In the genomic region with DNA sequence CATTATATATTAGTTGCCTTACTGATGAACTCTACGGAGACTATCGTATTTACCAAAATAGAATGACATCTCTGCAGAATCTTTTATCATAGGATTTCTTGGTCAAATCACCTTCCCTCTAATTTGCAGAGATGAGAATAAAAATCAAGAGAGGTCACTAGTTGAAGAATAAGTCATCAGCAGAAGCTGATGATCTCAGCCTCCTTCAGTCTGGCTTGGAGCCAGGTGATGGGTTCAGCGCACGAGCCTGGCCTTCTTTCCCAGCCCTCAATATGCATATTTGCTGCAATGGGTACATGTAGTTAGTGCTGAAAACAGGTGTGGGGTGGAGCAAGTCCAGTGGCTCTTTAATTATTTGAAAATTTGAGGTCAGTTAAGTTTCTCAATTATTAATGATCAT, we compare ENCODE assay signal across 31 cellular contexts. TPM values are rescaled to one million over a fixed set of nuclear protein-coding genes. Genes with fewer than 3 reads are reported as not detected.
DNase-seq lines count a peak whose midpoint lies in the region; ATAC-seq and TF ChIP-seq lines count a peak whose summit lies in the region.
"Had no signal": no experiment of that assay in that cellular context is flagged by ENCODE, and none has a peak within 500 bp of the region (broad histone marks: within the 10 kb centered on the region; RNA-seq: fewer than 3 reads in every experiment).

No MANE protein-coding gene starts in this region.

- no peak overlapping the region for H3K4me3 ChIP-seq in HCT116 (replicated peaks in 1 of 2; ENCODE audit: low read depth in 1 of 2, low read length in 2 of 2)
- no peak overlapping the region for H3K4me3 ChIP-seq in lung
- H3K4me3 ChIP-seq: breast epithelium, GM12878, left ventricle myocardium inferior, SJCRH30, suprapubic skin had no signal

- no peaks in the 10 kb centered on the region for H3K9me3 Mint-ChIP-seq in CD14-positive monocyte
- H3K9me3 Mint-ChIP-seq: activated naive CD4-positive, alpha-beta T cell treated with anti-CD3 and anti-CD28 coated beads, Interleukin-2, amount 10 ng/mL, durations not matched to agents 7 days and 5 days; activated T-helper 1 cell treated with anti-CD3 and anti-CD28 coated beads, Interleukin-12 subunit alpha, Interleukin-12 subunit beta, Interleukin-2, Interleukin-4 antibody, amounts not matched to agents 30 ng/mL and 10 ng/mL and 1 ng/mL, durations not matched to agents 14 hours and 24 hours and 36 hours; mesothelial cell of epicardium; stimulated activated naive B cell treated with anti-CD40 and anti-IgM and Interleukin-4, amounts not matched to agents 10 μg/mL and 1 μg/mL and 100 μg/mL, for 72 hours; T-helper 1 cell treated with Interleukin-12 subunit alpha and Interleukin-12 subunit beta and Interleukin-4 antibody, amounts not matched to agents 30 μg/mL and 1 μg/mL, for 36 hours had no signal

- no peak overlapping the region for H2AFZ ChIP-seq in HCT116 (ENCODE audit: low read depth, low read length, poor library complexity, severe bottlenecking)

- WGBS in lung, 2 donors, result 86 to 94% methylated on average over 4 of the region's 4 CpGs

- H3K36me3 ChIP-seq in HCT116 (ENCODE audit: control insufficient read depth in 1 of 2, insufficient read depth in 2 of 2, low read length in 2 of 2), result no peaks in the 10 kb centered on the region
- no peaks in the 10 kb centered on the region for H3K36me3 ChIP-seq in lung (ENCODE audit: control insufficient read depth in 2 of 2, insufficient read depth in 2 of 2, low read length in 2 of 2)
- H3K36me3 ChIP-seq: breast epithelium, left ventricle myocardium inferior, SJCRH30, suprapubic skin had no signal

- no peak for TF ChIP-seq POLR2A in HCT116 (IDR thresholded peaks at IDR 0.05; ENCODE audit: borderline replicate concordance, extremely low read depth, insufficient read depth, insufficient read length)

- peak overlapping the region; percentile 15 for H3K4me2 ChIP-seq in HCT116 (ENCODE audit: low read length)

- no peaks in the 10 kb centered on the region for H3K9me2 ChIP-seq in HCT116 (ENCODE audit: insufficient read depth)

- H3K27ac ChIP-seq in HCT116 (ENCODE audit: low read depth, low read length) (no peak overlapping the region), lung (ENCODE audit: low read depth in 1 of 2, low read length in 1 of 2) (no peak overlapping the region)
- H3K27ac ChIP-seq: SJCRH30, suprapubic skin had no signal

- ATAC-seq in HCT116 (no peak), lung (ENCODE audit: insufficient read depth, low FRiP score) (no peak), HG03097 (IDR thresholded peaks at IDR 0.05; ENCODE audit: low FRiP score, unreplicated experiment) (no peak)
- ATAC-seq: activated CD4-positive, CD25-positive, alpha-beta regulatory T cell treated with anti-CD3 and anti-CD28 coated beads, Interleukin-2, amount 50 U/mL, for 24 hours; GM12878; naive thymus-derived CD8-positive, alpha-beta T cell; Panc1; stimulated activated naive B cell treated with anti-CD40 and anti-IgM and Interleukin-4, amounts not matched to agents 10 μg/mL and 1 μg/mL and 100 μg/mL, for 72 hours had no signal

- H3K4me3 Mint-ChIP-seq in CD14-positive monocyte, result no peak overlapping the region
- H3K4me3 Mint-ChIP-seq: activated naive CD4-positive, alpha-beta T cell treated with anti-CD3 and anti-CD28 coated beads, Interleukin-2, amount 10 ng/mL, durations not matched to agents 7 days and 5 days; mesothelial cell of epicardium; stimulated activated naive B cell treated with anti-CD40 and anti-IgM and Interleukin-4, amounts not matched to agents 10 μg/mL and 1 μg/mL and 100 μg/mL, for 72 hours; T-helper 1 cell treated with Interleukin-12 subunit alpha and Interleukin-12 subunit beta and Interleukin-4 antibody, amounts not matched to agents 30 μg/mL and 1 μg/mL, for 36 hours had no signal

- RAD21 ChIA-PET in HCT116 (lab: Charles Lee; ENCODE audit: low non-redundant PET in 1 of 2, low total read pairs in 2 of 2, uncharacterized antibody in 2 of 2, unreplicated experiment in 2 of 2), result no interaction called here

- H3K27me3 ChIP-seq in HCT116 (ENCODE audit: insufficient read depth, low read length), result no peaks in the 10 kb centered on the region
- no peaks in the 10 kb centered on the region for H3K27me3 ChIP-seq in lung (ENCODE audit: control insufficient read depth, insufficient read depth)
- H3K27me3 ChIP-seq: breast epithelium, SJCRH30, suprapubic skin had no signal

- CTCF ChIA-PET in HCT116 (lab: Charles Lee), result interaction anchor here (1.1 kb wide), 1 partner anchor 79 kb away, joined by 3 read pairs; no protein-coding TSS in a partner anchor

- TF ChIP-seq RAD21 in HCT116 (IDR thresholded peaks at IDR 0.05; ENCODE audit: low read depth), result no peak

- H4K20me1 ChIP-seq in HCT116 (ENCODE audit: insufficient read depth), result no peaks in the 10 kb centered on the region

- TF ChIP-seq CTCF in HCT116 (IDR thresholded peaks at IDR 0.05 in 2 of 3, conservative IDR thresholded peaks at IDR 0.05 in 1 of 3; ENCODE audit: borderline replicate concordance in 1 of 3, insufficient read depth in 1 of 3, low read depth in 2 of 3, low read length in 2 of 3) (no peak), lung (IDR thresholded peaks at IDR 0.05; ENCODE audit: control extremely low read depth, extremely low read depth) (no peak), CD14-positive monocyte (IDR thresholded peaks at IDR 0.05) (no peak)

- BruUV-seq in HCT116 (replicated peaks; lab: Mats Ljungman, UMichigan), result no TSS peak

- H3K27me3 Mint-ChIP-seq in CD14-positive monocyte (ENCODE audit: low read depth in 3 of 3), result peaks cover 4 to 11% (median 5%) of the 10 kb centered on the region in 3 donors

- H3K79me2 ChIP-seq in HCT116 (ENCODE audit: insufficient read depth, low read length), result no peaks in the 10 kb centered on the region

- DNase-seq in HCT116 (ENCODE audit: low read depth, low spot score) (no peak), M059J (ENCODE audit: low read depth) (peak; percentile 41), dermis blood vessel endothelial cell (peak; percentile 41), lung (ENCODE audit: low spot score) (peak; percentile 21), NCI-H510A (lab: John Stamatoyannopoulos, UW) (no peak), CD14-positive monocyte (ENCODE audit: low spot score) (no peak), NCI-H2171 (lab: John Stamatoyannopoulos, UW) (no peak)
- DNase-seq: activated CD4-positive, alpha-beta T cell treated with anti-CD3 and anti-CD28 coated beads, Interleukin-2, amount 50 U/mL, for 48 hours; activated naive CD4-positive, alpha-beta T cell treated with anti-CD3 and anti-CD28 coated beads, Interleukin-2, amount 10 ng/mL, durations not matched to agents 7 days and 5 days; amygdala; C1 segment of cervical spinal cord; Calu3; DND-41; KBM-7; left ventricle myocardium inferior; MV-4-11; naive thymus-derived CD8-positive, alpha-beta T cell; NCI-H524; NK-92 treated with Interleukin-12 subunit alpha and Interleukin-12 subunit beta, amount 100 ng/mL, for 24 hours; SJCRH30; stimulated activated CD4-positive, alpha-beta T cell treated with anti-CD3 and anti-CD28 coated beads, Interleukin-15, amount 100 ng/mL, for 24 hours; stimulated activated naive B cell treated with anti-CD40 and anti-IgM and Interleukin-4, amounts not matched to agents 10 μg/mL and 1 μg/mL and 100 μg/mL, for 72 hours had no signal

- H3K9me3 ChIP-seq in HCT116 (ENCODE audit: control insufficient read depth in 1 of 2, insufficient read depth in 1 of 2, low read depth in 1 of 2, low read length in 2 of 2) (no peaks in the 10 kb centered on the region), lung (ENCODE audit: control insufficient read depth in 2 of 2, insufficient read depth in 1 of 2, low read length in 1 of 2) (no peaks in the 10 kb centered on the region)
- H3K9me3 ChIP-seq: breast epithelium, left ventricle myocardium inferior, SJCRH30, suprapubic skin had no signal

- POLR2A ChIA-PET in HCT116 (lab: Charles Lee), result no interaction called here

- H3K4me1 ChIP-seq in HCT116 (ENCODE audit: control insufficient read depth in 1 of 2, insufficient read depth in 2 of 2, low read length in 2 of 2), result peaks cover 50 to 93% of the 10 kb centered on the region in 2 experiments
- H3K4me1 ChIP-seq in lung (ENCODE audit: control insufficient read depth in 2 of 2, insufficient read depth in 2 of 2, low read length in 2 of 2), result peaks cover 8% of the 10 kb centered on the region in 2 donors

- no peak overlapping the region for H3K9ac ChIP-seq in HCT116 (ENCODE audit: low read length)

- intact Hi-C loops in HCT116 (cut with micrococcal nuclease), result no loop called here
- intact Hi-C loops in CD14-positive monocyte (cut with micrococcal nuclease), result no loop called here

- peaks cover 29% of the 10 kb centered on the region for H3K4me1 Mint-ChIP-seq in CD14-positive monocyte

- no peaks in the 10 kb centered on the region for H3K36me3 Mint-ChIP-seq in CD14-positive monocyte
- H3K36me3 Mint-ChIP-seq: activated naive CD4-positive, alpha-beta T cell treated with anti-CD3 and anti-CD28 coated beads, Interleukin-2, amount 10 ng/mL, durations not matched to agents 7 days and 5 days; mesothelial cell of epicardium; naive thymus-derived CD8-positive, alpha-beta T cell had no signal

- no peak overlapping the region for H3K27ac Mint-ChIP-seq in CD14-positive monocyte
- H3K27ac Mint-ChIP-seq: activated naive CD4-positive, alpha-beta T cell treated with anti-CD3 and anti-CD28 coated beads, Interleukin-2, amount 10 ng/mL, durations not matched to agents 7 days and 5 days; activated T-helper 1 cell treated with anti-CD3 and anti-CD28 coated beads, Interleukin-12 subunit alpha, Interleukin-12 subunit beta, Interleukin-2, Interleukin-4 antibody, amounts not matched to agents 30 ng/mL and 10 ng/mL and 1 ng/mL, durations not matched to agents 14 hours and 24 hours and 36 hours; stimulated activated naive B cell treated with anti-CD40 and anti-IgM and Interleukin-4, amounts not matched to agents 10 μg/mL and 1 μg/mL and 100 μg/mL, for 72 hours; T-helper 1 cell treated with Interleukin-12 subunit alpha and Interleukin-12 subunit beta and Interleukin-4 antibody, amounts not matched to agents 30 μg/mL and 1 μg/mL, for 36 hours had no signal

RNA-seq across cellular contexts. Expression of gene EMP1, which starts 19.2 kb away (rescaled TPM):
- 110 TPM for total RNA-seq in HCT116 (2021; ENCODE audit: unreplicated experiment)
- polyA plus RNA-seq in HCT116 (2012), result 170 and 244 TPM in 2 replicates
- total RNA-seq in M059J (2014; rRNA removed; shearing (Covaris generic)), result 28.9 and 107 TPM in 2 replicates
- total RNA-seq in dermis blood vessel endothelial cell, result 318 and 336 TPM in 2 replicates
- total RNA-seq in lung, result 100 to 1,000 TPM in 1 of 2 donors, 10 to 100 TPM in 1; 67.5 to 348 TPM
- polyA plus RNA-seq in lung, result 100 to 1,000 TPM in 1 of 2 donors, 10 to 100 TPM in 1; 91.7 to 243 TPM
- 1 to 10 TPM; 2.7 to 3.1 TPM for polyA plus RNA-seq in CD14-positive monocyte

Comparison
In these comparisons a context has a peak if more than half of its experiments do, and no peak if none do; other contexts are left out.
1. DNase-seq: peak in M059J (single experiment), dermis blood vessel endothelial cell (single experiment) and lung (single experiment); none in HCT116 (single experiment), NCI-H510A (single experiment), CD14-positive monocyte (single experiment) and NCI-H2171 (single experiment).